Comparison of ENCODE assay signal across 1 cellular context in genomic region chr19:45643024-45643926, GRCh38.
TF ChIP-seq lines count a peak whose summit lies in the region.

No MANE protein-coding gene starts in this region.

TF ChIP-seq in PFSK-1, 5 proteins besides CTCF, POLR2A, EP300 and RAD21:
- TF ChIP-seq FOXP2 (optimal IDR thresholded peaks at IDR 0.05; ENCODE audit: borderline replicate concordance, extremely low read depth, extremely low read length, insufficient read depth) = peak; percentile 77
- no peak for TF ChIP-seq TAF1 (IDR thresholded peaks at IDR 0.05; ENCODE audit: borderline replicate concordance, insufficient read depth, low read length)
- TF ChIP-seq SIN3A (IDR thresholded peaks at IDR 0.05; ENCODE audit: borderline replicate concordance, insufficient read depth, low read length) = no peak
